11 cellular contexts compared by ENCODE assay signal in the genomic region with DNA sequence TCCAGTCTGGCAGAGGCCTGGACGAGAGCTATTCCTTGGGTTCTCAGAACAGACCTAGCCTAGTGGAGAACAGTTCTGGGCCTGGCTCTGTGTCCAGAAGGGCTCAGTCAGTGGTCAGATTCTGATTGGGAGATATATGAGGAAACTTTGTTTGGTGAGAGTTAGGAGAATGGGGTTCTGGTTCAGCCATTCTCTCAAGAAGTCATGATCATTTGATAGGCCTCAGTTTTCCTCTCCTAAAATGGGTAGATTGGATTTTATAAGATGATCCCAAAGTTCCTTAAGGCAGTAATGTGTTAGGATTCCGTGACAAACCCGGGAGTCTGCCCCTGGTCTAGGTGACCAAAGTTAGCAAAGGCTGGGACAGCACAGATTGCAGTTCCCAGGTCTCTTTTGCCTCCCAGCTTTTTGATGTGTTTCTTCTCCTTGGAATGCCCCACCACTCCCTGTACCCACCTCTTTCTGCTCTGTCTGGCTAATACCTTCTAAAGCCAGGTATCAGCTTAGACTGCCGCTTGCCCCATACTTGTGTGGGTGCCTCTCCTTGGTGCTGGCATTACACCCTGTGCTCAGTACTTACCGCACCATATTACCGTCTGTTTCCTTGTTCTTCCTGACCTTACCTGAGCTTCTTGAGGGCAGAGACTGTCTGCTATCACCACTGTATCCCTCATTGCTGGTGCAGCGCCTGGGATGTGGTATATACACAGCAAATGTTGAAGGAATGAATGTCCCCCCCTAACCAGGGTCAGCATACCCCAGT. TPM values are rescaled to one million over a fixed set of nuclear protein-coding genes. Genes with fewer than 3 reads are reported as not detected.
A peak's percentile ranks its signal among the peaks of the same experiment; 100 is the strongest.
DNase-seq lines count a peak whose midpoint lies in the region; ATAC-seq, FAIRE-seq and TF ChIP-seq lines count a peak whose summit lies in the region.
"Had no signal": no experiment of that assay in that cellular context is flagged by ENCODE, and none has a peak within 500 bp of the region (broad histone marks: within the 10 kb centered on the region; RNA-seq: fewer than 3 reads in every experiment).

No MANE protein-coding gene starts in this region.

- WGBS in thyroid gland, 2 donors: 69 to 74% methylated on average over 7 of the region's 7 CpGs

- no peak for FAIRE-seq in HTR-8/SVneo (lab: Jason Lieb, UNC)

- H3K27me3 ChIP-seq in thyroid gland: no peaks in the 10 kb centered on the region
- H3K27me3 ChIP-seq: SJCRH30 had no signal

- TF ChIP-seq CTCF in brain (conservative IDR thresholded peaks at IDR 0.05) (no peak), mucosa of descending colon (IDR thresholded peaks at IDR 0.05) (no peak), thyroid gland (IDR thresholded peaks at IDR 0.05) (no peak)

- H3K36me3 ChIP-seq in mucosa of descending colon (ENCODE audit: low read depth) (no peaks in the 10 kb centered on the region), thyroid gland (no peaks in the 10 kb centered on the region)
- H3K36me3 ChIP-seq: SJCRH30 had no signal

- DNase-seq in activated CD8-positive, alpha-beta memory T cell treated with anti-CD3 and anti-CD28 coated beads, Interleukin-2, amount 10 ng/mL, durations not matched to agents 7 days and 5 days: no peak
- no peak for DNase-seq in activated CD8-positive, alpha-beta memory T cell treated with anti-CD3 and anti-CD28 coated beads, Interleukin-2, amount 50 U/mL, for 4 hours
- DNase-seq in mucosa of descending colon (no peak), thyroid gland (no peak), HTR-8/SVneo (ENCODE audit: insufficient read length, low spot score) (no peak), COLO668 (lab: John Stamatoyannopoulos, UW; ENCODE audit: unreplicated experiment) (no peak)
- DNase-seq: GM23248, NCI-H2081 treated with DMSO at 0.1 percent for 48 hours, SJCRH30 had no signal

- CTCF ChIA-PET in activated CD8-positive, alpha-beta memory T cell treated with anti-CD3 and anti-CD28 coated beads, Interleukin-2, amount 10 ng/mL, durations not matched to agents 7 days and 5 days (lab: Charles Lee): interaction anchor here (0.7 to 2.8 kb wide), 8 partner anchors 10 to 63 kb away, joined by 3 to 11 read pairs (median 3); partner anchors contain the start of gene CCDC177

- H3K9me3 ChIP-seq in mucosa of descending colon (no peaks in the 10 kb centered on the region), thyroid gland (no peaks in the 10 kb centered on the region)

- intact Hi-C loops in mucosa of descending colon (cut with DNase I, micrococcal nuclease): no loop called here
- intact Hi-C loops in thyroid gland (cut with DNase I): no loop called here

- no peaks in the 10 kb centered on the region for H3K27me3 Mint-ChIP-seq in activated CD8-positive, alpha-beta memory T cell treated with anti-CD3 and anti-CD28 coated beads, Interleukin-2, amount 10 ng/mL, durations not matched to agents 7 days and 5 days
- H3K27me3 Mint-ChIP-seq in brain: peaks cover 4% of the 10 kb centered on the region

- H3K4me1 ChIP-seq in mucosa of descending colon (ENCODE audit: low read depth): peaks cover 55% of the 10 kb centered on the region
- H3K4me1 ChIP-seq in thyroid gland: peaks cover 60 to 71% of the 10 kb centered on the region in 2 donors

- H3K9me3 Mint-ChIP-seq in activated CD8-positive, alpha-beta memory T cell treated with anti-CD3 and anti-CD28 coated beads, Interleukin-2, amount 10 ng/mL, durations not matched to agents 7 days and 5 days (ENCODE audit: low read depth): peaks cover 8% of the 10 kb centered on the region
- H3K9me3 Mint-ChIP-seq in brain: peaks cover 8 to 19% (median 14%) of the 10 kb centered on the region in 5 experiments

- no peak for TF ChIP-seq POLR2A in thyroid gland (IDR thresholded peaks at IDR 0.05)

- no peak for ATAC-seq in activated CD8-positive, alpha-beta memory T cell treated with anti-CD3 and anti-CD28 coated beads, Interleukin-2, amount 10 ng/mL, durations not matched to agents 7 days and 5 days
- ATAC-seq in mucosa of descending colon (peak; percentile 31), GM21619 (IDR thresholded peaks at IDR 0.05; ENCODE audit: unreplicated experiment) (no peak)

- H3K27ac ChIP-seq in thyroid gland: peak overlapping the region; percentile 57 to 73 (median 64)
- H3K27ac ChIP-seq: GM23248, SJCRH30 had no signal

- peak overlapping the region; percentile 93 for H3K27ac Mint-ChIP-seq in activated CD8-positive, alpha-beta memory T cell treated with anti-CD3 and anti-CD28 coated beads, Interleukin-2, amount 10 ng/mL, durations not matched to agents 7 days and 5 days
- H3K27ac Mint-ChIP-seq in brain: peak overlapping the region in 4 of 5 experiments; percentile 15 to 94 (median 68)

- H3K36me3 Mint-ChIP-seq in activated CD8-positive, alpha-beta memory T cell treated with anti-CD3 and anti-CD28 coated beads, Interleukin-2, amount 10 ng/mL, durations not matched to agents 7 days and 5 days: peaks cover 30% of the 10 kb centered on the region
- peaks cover 17% of the 10 kb centered on the region for H3K36me3 Mint-ChIP-seq in brain

- H3K4me1 Mint-ChIP-seq in activated CD8-positive, alpha-beta memory T cell treated with anti-CD3 and anti-CD28 coated beads, Interleukin-2, amount 10 ng/mL, durations not matched to agents 7 days and 5 days: peaks cover 81% of the 10 kb centered on the region
- peaks cover 69% of the 10 kb centered on the region for H3K4me1 Mint-ChIP-seq in brain

- H3K4me3 Mint-ChIP-seq in activated CD8-positive, alpha-beta memory T cell treated with anti-CD3 and anti-CD28 coated beads, Interleukin-2, amount 10 ng/mL, durations not matched to agents 7 days and 5 days: peak overlapping the region; percentile 20
- peak overlapping the region in 2 of 5 experiments; percentile 1 to 7 for H3K4me3 Mint-ChIP-seq in brain

- no peak overlapping the region for H3K4me3 ChIP-seq in mucosa of descending colon
- H3K4me3 ChIP-seq in thyroid gland (replicated peaks in 1 of 3): no peak overlapping the region
- H3K4me3 ChIP-seq: GM23248, SJCRH30 had no signal

RNA-seq across cellular contexts. Expression of gene SUSD6, which starts 25.5 kb away (rescaled TPM):
- 10 to 100 TPM; 62.9 to 66.4 TPM for total RNA-seq in activated CD8-positive, alpha-beta memory T cell treated with anti-CD3 and anti-CD28 coated beads, Interleukin-2, amount 10 ng/mL, durations not matched to agents 7 days and 5 days
- polyA plus RNA-seq in brain (ENCODE audit: insufficient read depth, low read depth, low replicate concordance): 35.4 TPM
- total RNA-seq in mucosa of descending colon (10 to 100 TPM; 56.3 to 98.3 (median 95.6) TPM), thyroid gland (10 to 100 TPM; 37.5 to 70.4 (median 44.5) TPM)
